9 cellular contexts compared by ENCODE assay signal in the genomic region with DNA sequence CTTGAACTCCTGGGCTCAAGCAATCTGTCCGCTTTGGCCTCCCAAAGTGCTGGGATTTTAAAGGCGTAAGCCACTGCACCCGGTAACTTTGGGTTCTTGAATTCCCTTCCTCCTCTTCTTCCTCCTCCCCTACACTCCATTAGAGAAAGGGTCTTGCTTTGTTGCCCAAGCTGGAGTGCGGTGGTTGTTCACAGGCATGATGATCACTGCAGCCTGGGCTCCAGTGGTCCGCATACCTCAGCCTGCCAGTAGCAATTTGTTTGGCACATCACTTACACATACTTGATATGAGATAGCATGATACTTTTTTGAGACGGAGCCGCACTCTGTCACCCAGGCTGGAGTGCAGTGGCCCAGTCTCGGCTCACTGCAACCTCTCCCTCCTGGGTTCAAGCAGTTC. TPM values are rescaled to one million over a fixed set of nuclear protein-coding genes. Genes with fewer than 3 reads are reported as not detected.
DNase-seq lines count a peak whose midpoint lies in the region; ATAC-seq and TF ChIP-seq lines count a peak whose summit lies in the region.
"Had no signal": no experiment of that assay in that cellular context is flagged by ENCODE, and none has a peak within 500 bp of the region (broad histone marks: within the 10 kb centered on the region; RNA-seq: fewer than 3 reads in every experiment).

No MANE protein-coding gene starts in this region.

- no peaks in the 10 kb centered on the region for H3K27me3 ChIP-seq in Loucy (ENCODE audit: insufficient read depth, low read length, poor library complexity, severe bottlenecking)

- peak overlapping the region; percentile 87 for H3K4me3 Mint-ChIP-seq in activated CD4-positive, alpha-beta T cell treated with anti-CD3 and anti-CD28 coated beads, Interleukin-2, amount 10 ng/mL, durations not matched to agents 7 days and 5 days
- peak overlapping the region; percentile 37 for H3K4me3 Mint-ChIP-seq in progenitor cell of endocrine pancreas (ENCODE audit: low read depth)

- H3K9me3 Mint-ChIP-seq in activated CD4-positive, alpha-beta T cell treated with anti-CD3 and anti-CD28 coated beads, Interleukin-2, amount 10 ng/mL, durations not matched to agents 7 days and 5 days = no peaks in the 10 kb centered on the region
- peaks cover 4% of the 10 kb centered on the region for H3K9me3 Mint-ChIP-seq in progenitor cell of endocrine pancreas (ENCODE audit: low read depth)

- H3F3A ChIP-seq in Loucy (ENCODE audit: low read depth) = no peaks in the 10 kb centered on the region; the same call in 1 of the 2 replicates

- CTCF ChIA-PET in activated CD4-positive, alpha-beta T cell treated with anti-CD3 and anti-CD28 coated beads, Interleukin-2, amount 10 ng/mL, durations not matched to agents 7 days and 5 days (lab: Charles Lee) = interaction anchor here (0.6 kb wide), 2 partner anchors 148 to 321 kb away, joined by 3 read pairs; no protein-coding TSS in a partner anchor

- H3K4me3 ChIP-seq in Loucy (ENCODE audit: low read length, poor library complexity, severe bottlenecking) (peak overlapping the region; percentile 93), coronary artery (peak overlapping the region; percentile 45)

- peak overlapping the region; percentile 88 for H3K27ac Mint-ChIP-seq in activated CD4-positive, alpha-beta T cell treated with anti-CD3 and anti-CD28 coated beads, Interleukin-2, amount 10 ng/mL, durations not matched to agents 7 days and 5 days
- H3K27ac Mint-ChIP-seq in progenitor cell of endocrine pancreas = peak overlapping the region; percentile 91

- no peak overlapping the region for H3K27ac ChIP-seq in coronary artery

- peaks cover 40% of the 10 kb centered on the region for H3K4me1 ChIP-seq in Loucy (ENCODE audit: insufficient read depth, low read length, poor library complexity, severe bottlenecking)

- H3K36me3 ChIP-seq in Loucy (ENCODE audit: insufficient read depth, low read length) = no peaks in the 10 kb centered on the region; the same call in 1 of the 2 replicates

- peaks cover 68% of the 10 kb centered on the region for H3K4me1 Mint-ChIP-seq in activated CD4-positive, alpha-beta T cell treated with anti-CD3 and anti-CD28 coated beads, Interleukin-2, amount 10 ng/mL, durations not matched to agents 7 days and 5 days
- peaks cover 10% of the 10 kb centered on the region for H3K4me1 Mint-ChIP-seq in progenitor cell of endocrine pancreas (ENCODE audit: low read depth)

- ATAC-seq in GM21381 (IDR thresholded peaks at IDR 0.05; ENCODE audit: unreplicated experiment) = no peak

- DNase-seq in activated CD4-positive, alpha-beta T cell treated with anti-CD3 and anti-CD28 coated beads, Interleukin-2, amount 10 ng/mL, durations not matched to agents 7 days and 5 days = no peak
- DNase-seq in activated CD4-positive, alpha-beta T cell treated with anti-CD3 and anti-CD28 coated beads, Interleukin-2, amount 50 U/mL, for 4 hours = no peak
- DNase-seq in coronary artery (ENCODE audit: low spot score) = no peak
- no peak for DNase-seq in progenitor cell of endocrine pancreas (ENCODE audit: low spot score, unreplicated experiment)
- no peak for DNase-seq in NCI-H524 (lab: John Stamatoyannopoulos, UW)
- no peak for DNase-seq in NCI-H2227 treated with DMSO at 0.1 percent for 48 hours (lab: John Stamatoyannopoulos, UW)
- DNase-seq: NCI-H2107 had no signal

- H3K9ac ChIP-seq in Loucy (ENCODE audit: low read depth, low read length, poor library complexity, severe bottlenecking) = peak overlapping the region; percentile 96

- H3K79me2 ChIP-seq in Loucy (ENCODE audit: insufficient read depth, low read length) = peaks cover 70% of the 10 kb centered on the region

- H3K9me2 ChIP-seq in Loucy (replicated peaks; ENCODE audit: low read depth, low read length) = no peaks in the 10 kb centered on the region

- H4K20me1 ChIP-seq in Loucy (ENCODE audit: insufficient read depth, low read length, poor library complexity, severe bottlenecking) = peaks cover 54% of the 10 kb centered on the region

- no peak overlapping the region for H2AFZ ChIP-seq in Loucy (ENCODE audit: low read length)

- POLR2A ChIA-PET in activated CD4-positive, alpha-beta T cell treated with anti-CD3 and anti-CD28 coated beads, Interleukin-2, amount 10 ng/mL, durations not matched to agents 7 days and 5 days (lab: Charles Lee) = interaction anchor here (0.7 kb wide), 1 partner anchor 350 kb away, joined by 3 read pairs; no protein-coding TSS in a partner anchor

- no peak for TF ChIP-seq CTCF in Loucy (conservative IDR thresholded peaks at IDR 0.05; ENCODE audit: low read length)
- no peak for TF ChIP-seq CTCF in coronary artery (IDR thresholded peaks at IDR 0.05)
- no peak for TF ChIP-seq CTCF in progenitor cell of endocrine pancreas (IDR thresholded peaks at IDR 0.05; ENCODE audit: unreplicated experiment)

- H3K36me3 Mint-ChIP-seq in activated CD4-positive, alpha-beta T cell treated with anti-CD3 and anti-CD28 coated beads, Interleukin-2, amount 10 ng/mL, durations not matched to agents 7 days and 5 days (ENCODE audit: low read depth) = peaks cover 53% of the 10 kb centered on the region
- peaks cover 4% of the 10 kb centered on the region for H3K36me3 Mint-ChIP-seq in progenitor cell of endocrine pancreas (ENCODE audit: insufficient read depth)

- H3K4me2 ChIP-seq in Loucy (ENCODE audit: low read depth, low read length, poor library complexity, severe bottlenecking) = peak overlapping the region; percentile 81

- no peaks in the 10 kb centered on the region; the same call in 1 of the 2 replicates for H3K9me3 ChIP-seq in Loucy (ENCODE audit: insufficient read depth, low read depth, low read length)

- peaks cover 3% of the 10 kb centered on the region for H3K27me3 Mint-ChIP-seq in activated CD4-positive, alpha-beta T cell treated with anti-CD3 and anti-CD28 coated beads, Interleukin-2, amount 10 ng/mL, durations not matched to agents 7 days and 5 days
- peaks cover 5% of the 10 kb centered on the region for H3K27me3 Mint-ChIP-seq in progenitor cell of endocrine pancreas

RNA-seq across cellular contexts. Expression of a gene that starts 2.2 kb away (rescaled TPM):
- total RNA-seq in activated CD4-positive, alpha-beta T cell treated with anti-CD3 and anti-CD28 coated beads, Interleukin-2, amount 10 ng/mL, durations not matched to agents 7 days and 5 days = 10 to 100 TPM; 73.9 to 76.9 TPM
- 10.4 and 13.5 TPM in 2 replicates for total RNA-seq in progenitor cell of endocrine pancreas
